In genomic region chr15:75098371-75098770, GRCh38 we compare ENCODE assay signal across 24 cellular contexts.
"Had no signal": no experiment of that assay in that cellular context is flagged by ENCODE, and none has a peak within 500 bp of the region (broad histone marks: within the 10 kb centered on the region; RNA-seq: fewer than 3 reads in every experiment).

No MANE protein-coding gene starts in this region.

- H3K9me3 ChIP-seq: breast epithelium had no signal

- FAIRE-seq: RCC 7860 had no signal

- H3K4me1 Mint-ChIP-seq: WTC11 had no signal

- H3K27ac Mint-ChIP-seq: activated naive CD4-positive, alpha-beta T cell treated with anti-CD3 and anti-CD28 coated beads for 36 hours; activated naive CD8-positive, alpha-beta T cell; T-helper 17 cell; WTC11 had no signal

- H3K9me3 Mint-ChIP-seq: activated naive CD4-positive, alpha-beta T cell treated with anti-CD3 and anti-CD28 coated beads for 36 hours; activated T-cell treated with anti-CD3 and anti-CD28 coated beads, Interleukin-2, amount 50 U/mL, for 4 hours had no signal

- H3K36me3 ChIP-seq: breast epithelium had no signal

- H3K27ac ChIP-seq: breast epithelium had no signal

- H3K4me3 Mint-ChIP-seq: activated naive CD4-positive, alpha-beta T cell treated with anti-CD3 and anti-CD28 coated beads for 36 hours; activated naive CD8-positive, alpha-beta T cell; activated T-cell treated with anti-CD3 and anti-CD28 coated beads, Interleukin-2, amount 50 U/mL, for 4 hours; T-helper 17 cell; WTC11 had no signal

- H3K4me1 ChIP-seq: breast epithelium had no signal

- DNase-seq: activated CD4-positive, alpha-beta T cell treated with anti-CD3 and anti-CD28 coated beads for 48 hours; activated CD4-positive, alpha-beta T cell treated with anti-CD3 and anti-CD28 coated beads, Interleukin-2, amount 50 U/mL, for 4 hours; activated CD4-positive, CD25-positive, alpha-beta regulatory T cell treated with anti-CD3 and anti-CD28 coated beads, Interleukin-2, amount 50 U/mL, for 72 hours; activated gamma-delta T cell; activated naive CD4-positive, alpha-beta T cell treated with anti-CD3 and anti-CD28 coated beads for 36 hours; activated T-cell treated with anti-CD3 and anti-CD28 coated beads, Interleukin-2, amount 50 U/mL, for 4 hours; caudate nucleus; Karpas-422; MM.1S; NCI-H1105; NCI-H1436; NCI-H1694 treated with DMSO at 0.1 percent for 48 hours; NCI-H2029 treated with DMSO at 0.1 percent for 48 hours; NCI-H510A treated with DMSO at 0.1 percent for 48 hours; NCI-H69; NK-92 treated with Interleukin-12 subunit alpha and Interleukin-12 subunit beta, amount 100 ng/mL, for 24 hours; OCI-M1; SHP77 treated with DMSO at 0.1 percent for 48 hours; T-helper 17 cell; T-helper 9 cell had no signal

- H3K36me3 Mint-ChIP-seq: activated naive CD8-positive, alpha-beta T cell; WTC11 had no signal

- H3K27me3 Mint-ChIP-seq: activated naive CD8-positive, alpha-beta T cell had no signal

- ATAC-seq: activated T-cell treated with anti-CD3 and anti-CD28 coated beads, Interleukin-2, amount 50 U/mL, for 4 hours; T-helper 17 cell; WTC11 had no signal

- H3K4me3 ChIP-seq: breast epithelium had no signal

- H3K27me3 ChIP-seq: breast epithelium had no signal
